Comparison of ENCODE assay signal across 2 cellular contexts in genomic region chr9:128094166-128094949, GRCh38.
A peak's percentile ranks its signal among the peaks of the same experiment; 100 is the strongest.
TF ChIP-seq lines count a peak whose summit lies in the region.

No MANE protein-coding gene starts in this region.

TF ChIP-seq in GM12891, 5 proteins besides CTCF, POLR2A, EP300 and RAD21 (continued from another document):
- TF ChIP-seq POU2F2 (IDR thresholded peaks at IDR 0.05; ENCODE audit: low read depth, low read length) = no peak
TF ChIP-seq in GM12891: peak in this region for 1.

TF ChIP-seq in GM12878, 131 proteins besides CTCF, POLR2A, EP300 and RAD21:
- 0 out of 2 replicates have a peak, but pooled peaks have one; percentile 34 for TF ChIP-seq NKRF (conservative IDR thresholded peaks at IDR 0.05)
- TF ChIP-seq SP1 (IDR thresholded peaks at IDR 0.05; ENCODE audit: low read depth, low read length) = peak; percentile 39
- peak; percentile 83 for TF ChIP-seq CREB1 (IDR thresholded peaks at IDR 0.05; ENCODE audit: low read depth)
- peak; percentile 68; the same call in 1 of the 2 replicates for TF ChIP-seq SPI1 (IDR thresholded peaks at IDR 0.05; ENCODE audit: borderline replicate concordance, insufficient read depth, low read depth, low read length)
- peak; percentile 58 for TF ChIP-seq CREM (IDR thresholded peaks at IDR 0.05; ENCODE audit: low read depth)
- TF ChIP-seq MAX (IDR thresholded peaks at IDR 0.05; ENCODE audit: low read depth, low read length) = no peak
- TF ChIP-seq SIN3A (IDR thresholded peaks at IDR 0.05; ENCODE audit: low read depth, low read length) = peak; percentile 35; the same call in 1 of the 2 replicates
- TF ChIP-seq DPF2 (IDR thresholded peaks at IDR 0.05) = no peak
- TF ChIP-seq POLR2AphosphoS5 (IDR thresholded peaks at IDR 0.05; ENCODE audit: low read length) = peak; percentile 56
- peak; percentile 22 for TF ChIP-seq PBX3 (IDR thresholded peaks at IDR 0.05; ENCODE audit: insufficient replicate concordance, low read depth, low read length)
- TF ChIP-seq MXI1 (IDR thresholded peaks at IDR 0.05; ENCODE audit: low read depth, low read length) = peak; percentile 61
- peak; percentile 73 for TF ChIP-seq RFX5 (IDR thresholded peaks at IDR 0.05; ENCODE audit: low read depth, low read length)
- TF ChIP-seq BCL3 (IDR thresholded peaks at IDR 0.05; ENCODE audit: borderline replicate concordance, insufficient read depth, low read depth, low read length, poor library complexity, severe bottlenecking) = peak; percentile 13
- no peak for TF ChIP-seq SMARCA5 (IDR thresholded peaks at IDR 0.05)
- TF ChIP-seq FOXM1 (IDR thresholded peaks at IDR 0.05; ENCODE audit: low read depth, low read length) = no peak
- peak; percentile 93 for TF ChIP-seq BMI1 (IDR thresholded peaks at IDR 0.05; ENCODE audit: borderline replicate concordance)
- TF ChIP-seq PKNOX1 (IDR thresholded peaks at IDR 0.05) = peak; percentile 82
- TF ChIP-seq NFIC (IDR thresholded peaks at IDR 0.05; ENCODE audit: low read depth, low read length) = no peak
